ENCODE assay signal across 31 cellular contexts in genomic region chr1:218395916-218396315, GRCh38. TPM values are rescaled to one million over a fixed set of nuclear protein-coding genes. Genes with fewer than 3 reads are reported as not detected.
"Had no signal": no experiment of that assay in that cellular context is flagged by ENCODE, and none has a peak within 500 bp of the region (broad histone marks: within the 10 kb centered on the region; RNA-seq: fewer than 3 reads in every experiment).

No MANE protein-coding gene starts in this region.

- DNase-seq: activated CD4-positive, alpha-beta memory T cell treated with anti-CD3 and anti-CD28 coated beads, Interleukin-2, amount 10 ng/mL, durations not matched to agents 7 days and 5 days; activated CD4-positive, alpha-beta T cell treated with anti-CD3 and anti-CD28 coated beads, Interleukin-2, amount 10 ng/mL, durations not matched to agents 7 days and 5 days; activated CD8-positive, alpha-beta memory T cell treated with anti-CD3 and anti-CD28 coated beads, Interleukin-2, amount 50 U/mL, for 48 hours; activated gamma-delta T cell; activated naive CD4-positive, alpha-beta T cell treated with anti-CD3 and anti-CD28 coated beads, Interleukin-2, amount 10 ng/mL, durations not matched to agents 7 days and 5 days; activated T-cell treated with anti-CD3 and anti-CD28 coated beads, Interleukin-2, amount 50 U/mL, for 24 hours; amygdala; effector CD8-positive, alpha-beta T cell; gastrocnemius medialis; naive B cell; psoas muscle; sigmoid colon; stimulated activated CD4-positive, alpha-beta T cell treated with anti-CD3 and anti-CD28 coated beads, Interleukin-1b, Interleukin-23, amount 100 ng/mL, for 48 hours; stimulated activated CD4-positive, alpha-beta T cell treated with anti-CD3 and anti-CD28 coated beads, Interleukin-4, amount 100 ng/mL, for 4 hours; stimulated activated CD8-positive, alpha-beta memory T cell treated with anti-CD3 and anti-CD28 coated beads, Interleukin-4, amount 100 ng/mL, for 48 hours; stimulated activated naive B cell treated with anti-CD40 and anti-IgM and Interleukin-4, amounts not matched to agents 10 μg/mL and 1 μg/mL and 100 μg/mL, for 72 hours; stomach; T-helper 9 cell; upper lobe of left lung; WERI-Rb-1 had no signal

- H3K9me3 ChIP-seq: breast epithelium, gastrocnemius medialis, psoas muscle, sigmoid colon, stomach, thyroid gland, upper lobe of left lung, vagina had no signal

- FAIRE-seq: colon, endometrium, keratinocyte, TTC549 had no signal

- H3K4me2 ChIP-seq: hepatocyte, smooth muscle cell had no signal

- H3K4me1 ChIP-seq: breast epithelium, parathyroid adenoma, vagina had no signal

- ATAC-seq: activated CD4-positive, CD25-positive, alpha-beta regulatory T cell treated with anti-CD3 and anti-CD28 coated beads, Interleukin-2, amount 50 U/mL, for 24 hours; gastrocnemius medialis; psoas muscle; stimulated activated naive B cell treated with anti-CD40 and anti-IgM and Interleukin-4, amounts not matched to agents 10 μg/mL and 1 μg/mL and 100 μg/mL, for 72 hours had no signal

- H3K4me3 ChIP-seq: breast epithelium, gastrocnemius medialis, hepatocyte, psoas muscle, sigmoid colon, smooth muscle cell, stomach, thyroid gland, upper lobe of left lung, vagina had no signal

- H3K27ac ChIP-seq: breast epithelium, hepatocyte, parathyroid adenoma, sigmoid colon, stomach, upper lobe of left lung, vagina, WERI-Rb-1 had no signal

RNA-seq across cellular contexts. Expression of gene TGFB2, which starts 50.8 kb away (rescaled TPM):
- total RNA-seq: activated CD4-positive, alpha-beta memory T cell treated with anti-CD3 and anti-CD28 coated beads, Interleukin-2, amount 10 ng/mL, durations not matched to agents 7 days and 5 days; activated CD4-positive, alpha-beta T cell treated with anti-CD3 and anti-CD28 coated beads, Interleukin-2, amount 10 ng/mL, durations not matched to agents 7 days and 5 days had no signal
